Comparison of ENCODE assay signal across 1 cellular context in genomic region chr2:9897796-9898195, GRCh38.
TF ChIP-seq lines count a peak whose summit lies in the region.

No MANE protein-coding gene starts in this region.

TF ChIP-seq in WTC11, 78 proteins besides CTCF, POLR2A, EP300 and RAD21 (continued from another document):
- TF ChIP-seq ARID4B (CRISPR knock-in tag; IDR thresholded peaks at IDR 0.05; ENCODE audit: borderline replicate concordance) (no peak), ZNF416 (CRISPR knock-in tag; IDR thresholded peaks at IDR 0.05) (no peak)
